In the genomic region with DNA sequence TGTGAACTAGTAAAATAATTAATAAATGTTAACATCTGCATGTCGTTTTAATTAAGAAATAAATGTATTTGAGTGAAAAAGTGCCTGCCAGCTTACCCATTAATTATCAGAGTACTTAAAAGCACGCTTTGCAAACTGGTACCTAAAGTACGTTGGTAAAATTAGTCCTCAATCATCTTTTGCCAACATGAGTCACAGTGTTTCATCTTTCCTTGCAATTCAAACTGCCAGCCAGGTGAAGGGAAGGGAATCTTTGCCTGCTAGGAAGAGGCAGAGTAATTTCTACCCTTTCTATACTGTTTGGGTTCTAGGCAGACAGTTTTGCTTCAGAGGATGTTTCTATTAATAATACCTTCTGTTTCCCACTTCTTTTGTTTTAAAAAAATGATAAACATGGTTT, we compare ENCODE assay signal across 20 cellular contexts.
"Had no signal": no experiment of that assay in that cellular context is flagged by ENCODE, and none has a peak within 500 bp of the region (broad histone marks: within the 10 kb centered on the region; RNA-seq: fewer than 3 reads in every experiment).

No MANE protein-coding gene starts in this region.

- H3K9me3 ChIP-seq: lower lobe of right lung, right lobe of liver had no signal

- H3K27ac ChIP-seq: cardiac muscle cell, coronary artery, dorsolateral prefrontal cortex, heart right ventricle, left lung, lower lobe of right lung, right lobe of liver, tibial nerve had no signal

- H3K36me3 ChIP-seq: cardiac muscle cell, heart right ventricle, left lung, lower lobe of right lung, right lobe of liver, tibial nerve had no signal

- H3K4me3 ChIP-seq: cardiac muscle cell, coronary artery, dorsolateral prefrontal cortex, heart right ventricle, left lung, lower lobe of right lung, right lobe of liver, tibial nerve had no signal

- DNase-seq: activated CD4-positive, alpha-beta T cell treated with anti-CD3 and anti-CD28 coated beads for 36 hours; activated CD4-positive, alpha-beta T cell treated with anti-CD3 and anti-CD28 coated beads, Interleukin-2, amount 50 U/mL, for 4 hours; activated CD4-positive, CD25-positive, alpha-beta regulatory T cell; activated effector memory CD4-positive, alpha-beta T cell treated with Interleukin-2 at 50 U/mL for 16 hours; activated naive CD4-positive, alpha-beta T cell treated with Interleukin-2 at 50 U/mL for 16 hours; anterior cingulate cortex; cerebellar nuclear complex; dorsolateral prefrontal cortex; effector memory CD4-positive, alpha-beta T cell; heart right ventricle; left lung; lower lobe of right lung; mesendoderm; natural killer cell; right lobe of liver; stimulated activated CD4-positive, alpha-beta T cell treated with anti-CD3 and anti-CD28 coated beads, Interleukin-2, amount 100 ng/mL, for 48 hours; stimulated activated naive CD4-positive, alpha-beta T cell treated with Interleukin-2 at 50 U/mL for 16 hours had no signal

- ATAC-seq: activated CD4-positive, alpha-beta T cell treated with anti-CD3 and anti-CD28 coated beads for 36 hours; heart right ventricle; left lung; lower lobe of right lung; natural killer cell; right lobe of liver had no signal

- H3K27me3 ChIP-seq: cardiac muscle cell, dorsolateral prefrontal cortex, heart right ventricle, left lung, right lobe of liver, tibial nerve had no signal

- H3K4me1 ChIP-seq: heart right ventricle, left lung, lower lobe of right lung, right lobe of liver, tibial nerve had no signal
